In genomic region chr2:31318360-31319336, GRCh38 we compare ENCODE assay signal across 8 cellular contexts.
DNase-seq lines count a peak whose midpoint lies in the region; ATAC-seq lines count a peak whose summit lies in the region.

No MANE protein-coding gene starts in this region.

- ATAC-seq in Right ventricle myocardium inferior (peak; percentile 69), Right ventricle myocardium superior (ENCODE audit: poor library complexity) (peak; percentile 62)
- ATAC-seq in activated CD8-positive, alpha-beta T cell treated with anti-CD3 and anti-CD28 coated beads, Interleukin-2, amount 10 ng/mL, durations not matched to agents 7 days and 5 days: peak; percentile 73
- ATAC-seq in stimulated activated memory B cell treated with anti-CD40 and anti-IgM and Interleukin-4, amounts not matched to agents 10 μg/mL and 1 μg/mL and 100 μg/mL, for 72 hours: peak; percentile 97

- H3K9me3 Mint-ChIP-seq in activated CD8-positive, alpha-beta T cell treated with anti-CD3 and anti-CD28 coated beads, Interleukin-2, amount 10 ng/mL, durations not matched to agents 7 days and 5 days (ENCODE audit: insufficient read depth): no peaks in the 10 kb centered on the region
- no peaks in the 10 kb centered on the region for H3K9me3 Mint-ChIP-seq in stimulated activated memory B cell treated with anti-CD40 and anti-IgM and Interleukin-4, amounts not matched to agents 10 μg/mL and 1 μg/mL and 100 μg/mL, for 72 hours

- intact Hi-C loops in Right ventricle myocardium inferior (cut with DNase I) (no loop called here), cardiac septum (cut with DNase I) (no loop called here), Right ventricle myocardium superior (cut with DNase I) (no loop called here)

- no peaks in the 10 kb centered on the region for H3K36me3 Mint-ChIP-seq in activated CD8-positive, alpha-beta T cell treated with anti-CD3 and anti-CD28 coated beads, Interleukin-2, amount 10 ng/mL, durations not matched to agents 7 days and 5 days (ENCODE audit: low read depth)
- no peaks in the 10 kb centered on the region for H3K36me3 Mint-ChIP-seq in stimulated activated memory B cell treated with anti-CD40 and anti-IgM and Interleukin-4, amounts not matched to agents 10 μg/mL and 1 μg/mL and 100 μg/mL, for 72 hours

- CTCF ChIA-PET in activated CD8-positive, alpha-beta T cell treated with anti-CD3 and anti-CD28 coated beads, Interleukin-2, amount 10 ng/mL, durations not matched to agents 7 days and 5 days (lab: Charles Lee): interaction anchor here (1.2 to 1.6 kb wide), 2 partner anchors 14 to 607 kb away, joined by 3 to 4 read pairs; no protein-coding TSS in a partner anchor

- POLR2A ChIA-PET in activated CD8-positive, alpha-beta T cell treated with anti-CD3 and anti-CD28 coated beads, Interleukin-2, amount 10 ng/mL, durations not matched to agents 7 days and 5 days (lab: Charles Lee): interaction anchor here (0.6 kb wide), 1 partner anchor 18 kb away, joined by 3 read pairs; no protein-coding TSS in a partner anchor

- peak overlapping the region; percentile 27 for H3K4me3 Mint-ChIP-seq in activated CD8-positive, alpha-beta T cell treated with anti-CD3 and anti-CD28 coated beads, Interleukin-2, amount 10 ng/mL, durations not matched to agents 7 days and 5 days
- H3K4me3 Mint-ChIP-seq in stimulated activated memory B cell treated with anti-CD40 and anti-IgM and Interleukin-4, amounts not matched to agents 10 μg/mL and 1 μg/mL and 100 μg/mL, for 72 hours: peak overlapping the region; percentile 14

- H3K4me1 Mint-ChIP-seq in activated CD8-positive, alpha-beta T cell treated with anti-CD3 and anti-CD28 coated beads, Interleukin-2, amount 10 ng/mL, durations not matched to agents 7 days and 5 days (ENCODE audit: low read depth): peaks cover 53% of the 10 kb centered on the region
- H3K4me1 Mint-ChIP-seq in stimulated activated memory B cell treated with anti-CD40 and anti-IgM and Interleukin-4, amounts not matched to agents 10 μg/mL and 1 μg/mL and 100 μg/mL, for 72 hours: peaks cover 49% of the 10 kb centered on the region

- peaks cover 5% of the 10 kb centered on the region for H3K27me3 Mint-ChIP-seq in activated CD8-positive, alpha-beta T cell treated with anti-CD3 and anti-CD28 coated beads, Interleukin-2, amount 10 ng/mL, durations not matched to agents 7 days and 5 days (ENCODE audit: low read depth)
- no peaks in the 10 kb centered on the region for H3K27me3 Mint-ChIP-seq in stimulated activated memory B cell treated with anti-CD40 and anti-IgM and Interleukin-4, amounts not matched to agents 10 μg/mL and 1 μg/mL and 100 μg/mL, for 72 hours

- H3K27ac Mint-ChIP-seq in activated CD8-positive, alpha-beta T cell treated with anti-CD3 and anti-CD28 coated beads, Interleukin-2, amount 10 ng/mL, durations not matched to agents 7 days and 5 days: peak overlapping the region; percentile 66
- peak overlapping the region; percentile 59 for H3K27ac Mint-ChIP-seq in stimulated activated memory B cell treated with anti-CD40 and anti-IgM and Interleukin-4, amounts not matched to agents 10 μg/mL and 1 μg/mL and 100 μg/mL, for 72 hours

- no peak for DNase-seq in Right ventricle myocardium inferior (ENCODE audit: missing footprints)
- no peak for DNase-seq in cardiac septum (ENCODE audit: low spot score)
- peak; percentile 59 for DNase-seq in HK-2 (ENCODE audit: unreplicated experiment)
- peak; percentile 61 for DNase-seq in activated CD8-positive, alpha-beta T cell treated with anti-CD3 and anti-CD28 coated beads, Interleukin-2, amount 10 ng/mL, durations not matched to agents 7 days and 5 days
- DNase-seq in Right ventricle myocardium superior: peak; percentile 57
- no peak for DNase-seq in GM19238 (ENCODE audit: insufficient read length, low spot score)
- DNase-seq in NCI-H510A treated with DMSO at 0.1 percent for 48 hours (lab: John Stamatoyannopoulos, UW): no peak

Comparison
In these comparisons a context has a peak if more than half of its experiments do, and no peak if none do; other contexts are left out.
1. DNase-seq: peak in HK-2 (single experiment), activated CD8-positive, alpha-beta T cell treated with anti-CD3 and anti-CD28 coated beads, Interleukin-2, amount 10 ng/mL, durations not matched to agents 7 days and 5 days (single experiment) and Right ventricle myocardium superior (single experiment); none in Right ventricle myocardium inferior (single experiment), cardiac septum (single experiment), GM19238 (single experiment) and NCI-H510A treated with DMSO at 0.1 percent for 48 hours (single experiment).
2. Peak in every context shown above with its lines, with median percentiles within 50 percentile points of each other: ATAC-seq.